ENCODE assay signal across 18 cellular contexts in the genomic region with DNA sequence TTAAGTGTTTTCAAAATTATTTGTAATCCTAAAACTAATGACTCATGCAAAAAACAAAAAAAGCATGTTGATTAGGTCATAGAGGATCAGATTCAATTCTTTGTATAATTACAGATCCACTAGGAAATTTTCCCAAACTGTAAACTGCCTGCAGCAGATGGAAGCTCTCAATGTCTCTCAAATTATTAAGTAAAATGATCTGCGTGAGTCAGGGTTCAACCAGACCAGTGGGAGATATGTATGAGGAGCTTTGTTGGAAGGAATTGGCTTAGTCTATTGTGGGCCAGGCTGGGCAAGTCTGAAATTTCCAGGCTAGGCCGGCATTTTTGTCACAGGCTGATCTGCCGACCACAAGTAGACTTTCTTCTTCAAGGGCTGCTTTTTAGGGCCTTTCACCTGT. TPM values are rescaled to one million over a fixed set of nuclear protein-coding genes. Genes with fewer than 3 reads are reported as not detected.
A peak's percentile ranks its signal among the peaks of the same experiment; 100 is the strongest.
DNase-seq lines count a peak whose midpoint lies in the region; ATAC-seq, FAIRE-seq and TF ChIP-seq lines count a peak whose summit lies in the region.
"Had no signal": no experiment of that assay in that cellular context is flagged by ENCODE, and none has a peak within 500 bp of the region (broad histone marks: within the 10 kb centered on the region; RNA-seq: fewer than 3 reads in every experiment).

No MANE protein-coding gene starts in this region.

- H2BK120ac ChIP-seq in H1 (replicated peaks; ENCODE audit: low read depth, low read length): peak overlapping the region; percentile 25

- no peak for TF ChIP-seq EP300 in H1 (IDR thresholded peaks at IDR 0.05; ENCODE audit: borderline replicate concordance in 1 of 2, low read depth in 2 of 2, low read length in 2 of 2)

- CTCF ChIA-PET in H1 (lab: Charles Lee; ENCODE audit: partially characterized antibody): no interaction called here

- H2BK12ac ChIP-seq in H1 (ENCODE audit: low read depth, low read length): peak overlapping the region; percentile 22; the same call in 1 of the 2 replicates

- H3K27me3 Mint-ChIP-seq in nephron (ENCODE audit: low read depth) (no peaks in the 10 kb centered on the region), endothelial cell (ENCODE audit: unreplicated experiment) (peaks cover 5% of the 10 kb centered on the region)

- no peak overlapping the region for H2AK5ac ChIP-seq in H1 (ENCODE audit: low read depth, low read length)

- ATAC-seq in HG02610 (IDR thresholded peaks at IDR 0.05; ENCODE audit: unreplicated experiment): no peak
- ATAC-seq: naive thymus-derived CD4-positive, alpha-beta T cell had no signal

- no peak for TF ChIP-seq POLR2A in H1 (IDR thresholded peaks at IDR 0.05; ENCODE audit: control extremely low read depth in 1 of 2, low read depth in 2 of 2, low read length in 2 of 2)

- H3K4me3 ChIP-seq in H1 (ENCODE audit: extremely low read depth in 1 of 4, insufficient read depth in 2 of 4, low read depth in 3 of 4, low read length in 4 of 4): no peak overlapping the region

- 85% methylated on average over 3 of the region's 3 CpGs; no CpG with 5 or more reads in 1 of the 2 experiments for WGBS in H1 (ENCODE audit: extremely low coverage in 1 of 2, insufficient coverage in 1 of 2, insufficient read length in 1 of 2, insufficient replicate concordance in 2 of 2, low coverage in 1 of 2, low lambda C conversion rate in 2 of 2, missing lambda C conversion rate in 1 of 2), 2 experiments

- no peak overlapping the region for H4K8ac ChIP-seq in H1 (ENCODE audit: extremely low read depth, insufficient read depth, low read length)

- no peak overlapping the region for H3K27ac ChIP-seq in H1 (ENCODE audit: low read depth, low read length)

- H3K18ac ChIP-seq in H1 (ENCODE audit: extremely low read depth, low read length): 0 out of 2 replicates have a peak overlapping the region, but pooled peaks have one; percentile 10

- H3K36me3 ChIP-seq in H1 (ENCODE audit: control insufficient read depth in 2 of 4, insufficient read depth in 4 of 4, low read length in 3 of 4): no peaks in the 10 kb centered on the region

- peaks cover 48% of the 10 kb centered on the region for H3K4me1 Mint-ChIP-seq in nephron
- no peaks in the 10 kb centered on the region for H3K4me1 Mint-ChIP-seq in endothelial cell (ENCODE audit: unreplicated experiment)
- H3K4me1 Mint-ChIP-seq: naive thymus-derived CD4-positive, alpha-beta T cell had no signal

- H3K4me2 ChIP-seq in H1 (ENCODE audit: insufficient read depth in 1 of 2, low read depth in 2 of 2, low read length in 2 of 2): no peak overlapping the region

- no peaks in the 10 kb centered on the region for H3K79me1 ChIP-seq in H1 (ENCODE audit: low read depth, low read length)

- 0 out of 2 replicates have a peak, but pooled peaks cover 2% of the 10 kb centered on the region for H3K23me2 ChIP-seq in H1 (ENCODE audit: low read depth, low read length)

- no peaks in the 10 kb centered on the region for H3K9me3 Mint-ChIP-seq in nephron
- no peaks in the 10 kb centered on the region for H3K9me3 Mint-ChIP-seq in endothelial cell (ENCODE audit: unreplicated experiment)
- H3K9me3 Mint-ChIP-seq: CD4-positive, CD25-positive, alpha-beta regulatory T cell; IgD-negative memory B cell had no signal

- no peak for TF ChIP-seq RAD21 in H1 (IDR thresholded peaks at IDR 0.05 in 1 of 2, conservative IDR thresholded peaks at IDR 0.05 in 1 of 2; ENCODE audit: low read depth in 2 of 2, low read length in 2 of 2)

- peak overlapping the region; percentile 94 for H4K91ac ChIP-seq in H1 (replicated peaks; ENCODE audit: insufficient read length, low read length)

- no peaks in the 10 kb centered on the region for H3K27me3 ChIP-seq in H1 (replicated peaks in 1 of 4; ENCODE audit: control insufficient read depth in 3 of 4, extremely low read depth in 1 of 4, insufficient read depth in 3 of 4, low read length in 3 of 4)

- H4K5ac ChIP-seq in H1 (ENCODE audit: insufficient read length, low read depth, low read length): peak overlapping the region; percentile 1

- no peak for FAIRE-seq in H1 (lab: Jason Lieb, UNC)
- FAIRE-seq: G401.6 had no signal

- no peaks in the 10 kb centered on the region for H3K79me2 ChIP-seq in H1 (ENCODE audit: control insufficient read depth in 1 of 2, insufficient read depth in 2 of 2, low read length in 2 of 2)

- peak overlapping the region; percentile 80; the same call in 1 of the 2 replicates for H2BK20ac ChIP-seq in H1 (ENCODE audit: low read length)

- no peaks in the 10 kb centered on the region for H3K36me3 Mint-ChIP-seq in nephron (ENCODE audit: low read depth)
- H3K36me3 Mint-ChIP-seq in endothelial cell (ENCODE audit: low read depth, unreplicated experiment): no peaks in the 10 kb centered on the region
- H3K36me3 Mint-ChIP-seq: CD4-positive, CD25-positive, alpha-beta regulatory T cell; IgD-negative memory B cell had no signal

- no peak overlapping the region for H3K14ac ChIP-seq in H1 (ENCODE audit: insufficient read length)

- H3K9ac ChIP-seq in H1 (replicated peaks in 1 of 4; ENCODE audit: extremely low read depth in 1 of 4, low read depth in 3 of 4, low read length in 3 of 4): no peak overlapping the region

- TF ChIP-seq CTCF in H1 (IDR thresholded peaks at IDR 0.05; ENCODE audit: control extremely low read depth in 1 of 3, insufficient read depth in 1 of 3, low read depth in 1 of 3, low read length in 3 of 3) (no peak), nephron (IDR thresholded peaks at IDR 0.05; ENCODE audit: unreplicated experiment in 3 of 3) (no peak), endothelial cell (IDR thresholded peaks at IDR 0.05; ENCODE audit: unreplicated experiment) (no peak)

- H2BK5ac ChIP-seq in H1 (ENCODE audit: low read depth, low read length): peak overlapping the region; percentile 6; the same call in 1 of the 2 replicates

- H3K56ac ChIP-seq in H1 (replicated peaks; ENCODE audit: insufficient read length, low read depth, low read length): no peak overlapping the region

- peak overlapping the region; percentile 86 to 94 (median 90) for H3K27ac Mint-ChIP-seq in nephron
- H3K27ac Mint-ChIP-seq in endothelial cell (ENCODE audit: unreplicated experiment): no peak overlapping the region
- H3K27ac Mint-ChIP-seq: CD4-positive, CD25-positive, alpha-beta regulatory T cell; IgD-negative memory B cell; naive thymus-derived CD4-positive, alpha-beta T cell had no signal

- peaks cover 0 to 26% (median 17%) of the 10 kb centered on the region in 4 experiments; a peak in 5 of 7 replicates for H3K4me1 ChIP-seq in H1 (replicated peaks in 1 of 4; ENCODE audit: control insufficient read depth in 3 of 4, insufficient read depth in 4 of 4, low read length in 3 of 4)

- POLR2A ChIA-PET in H1 (lab: Charles Lee; ENCODE audit: partially characterized antibody): interaction anchor here (0.8 kb wide), 1 partner anchor 14 kb away, joined by 3 read pairs; the partner anchor contains the start of gene SACS

- no peak overlapping the region for H2BK15ac ChIP-seq in H1 (ENCODE audit: low read length)

- peak; percentile 76 for DNase-seq in DMS 273 treated with DMSO at 0.1 percent for 48 hours (lab: John Stamatoyannopoulos, UW)
- peak; percentile 22 for DNase-seq in NCI-H1694 (lab: John Stamatoyannopoulos, UW)
- DNase-seq in H1 (ENCODE audit: low read depth in 1 of 2, low spot score in 2 of 2): no peak
- no peak for DNase-seq in cortex of kidney (lab: John Stamatoyannopoulos, UW)
- DNase-seq in endothelial cell (ENCODE audit: low spot score): no peak
- no peak for DNase-seq in NCI-H345 (lab: John Stamatoyannopoulos, UW)
- DNase-seq: anterior cingulate cortex; CD4-positive, CD25-positive, alpha-beta regulatory T cell; kidney glomerular epithelial cell; naive thymus-derived CD4-positive, alpha-beta T cell; NCI-H1436; NCI-H774; retina; stimulated activated naive CD4-positive, alpha-beta T cell had no signal

- H3K23ac ChIP-seq in H1 (ENCODE audit: insufficient read length): no peak overlapping the region

- H4K20me1 ChIP-seq in H1 (replicated peaks in 1 of 2; ENCODE audit: control insufficient read depth in 1 of 2, insufficient read depth in 2 of 2, low read length in 2 of 2): no peaks in the 10 kb centered on the region

- peak overlapping the region; percentile 4 for H3K4ac ChIP-seq in H1 (replicated peaks; ENCODE audit: insufficient read length, low read depth, low read length)

- H3K9me3 ChIP-seq in H1 (ENCODE audit: insufficient read depth in 2 of 2, low read depth in 1 of 2, low read length in 1 of 2): no peaks in the 10 kb centered on the region

- H3K4me3 Mint-ChIP-seq in nephron (peak overlapping the region in 1 of 3 experiments; percentile 45), endothelial cell (ENCODE audit: unreplicated experiment) (no peak overlapping the region)
- H3K4me3 Mint-ChIP-seq: CD4-positive, CD25-positive, alpha-beta regulatory T cell; IgD-negative memory B cell; naive thymus-derived CD4-positive, alpha-beta T cell had no signal

- no peak overlapping the region for H2AFZ ChIP-seq in H1 (ENCODE audit: low read length)

TF ChIP-seq in H1, 55 proteins besides CTCF, POLR2A, EP300 and RAD21 (continues in another document):
- no peak for TF ChIP-seq ATF3 (IDR thresholded peaks at IDR 0.05; ENCODE audit: insufficient read depth, low read depth, low read length)
- TF ChIP-seq TCF12 (IDR thresholded peaks at IDR 0.05; ENCODE audit: low read depth, low read length): no peak
- TF ChIP-seq MAFK (IDR thresholded peaks at IDR 0.05; ENCODE audit: low read depth, low read length): no peak
- TF ChIP-seq CBX5 (IDR thresholded peaks at IDR 0.05; ENCODE audit: low read depth, low read length): no peak
- no peak for TF ChIP-seq SUZ12 (IDR thresholded peaks at IDR 0.05; ENCODE audit: low read length)

RNA-seq across cellular contexts. Expression of gene SACS, which starts 14.4 kb away (rescaled TPM):
- 51.3 and 54.2 TPM in 2 replicates for total RNA-seq in H1 (2021; fragmentation: NEBNext Ultra II Directional; extraction: Animal tissue kit (Norgen Biotek cat#: 25700))
- 11.0 and 17.4 TPM in 2 replicates for polyA plus RNA-seq in H1 (2011; rRNA removed)
- polyA plus RNA-seq in H1 (2011; cell fraction: cytosol; rRNA removed): 14.2 TPM
- polyA plus RNA-seq in H1 (2011; cell fraction: nucleus; rRNA removed): 54.3 TPM
- 9.6 to 23.4 TPM (median 16.3 TPM) in 4 replicates for polyA plus RNA-seq in H1 (2012, experiment 1 of 2)
- polyA plus RNA-seq in H1 (2012, experiment 2 of 2): 1.5 TPM
- 23.0 TPM for polyA plus RNA-seq in H1 (2013, experiment 1 of 2)
- polyA plus RNA-seq in H1 (2013, experiment 2 of 2): 18.6 TPM
- polyA minus RNA-seq in H1 (2011; rRNA and poly(A)+ RNA removed): 171 and 240 TPM in 2 replicates
- 50.0 TPM for polyA minus RNA-seq in H1 (2011; cell fraction: cytosol; rRNA and poly(A)+ RNA removed)
- polyA minus RNA-seq in H1 (2011; cell fraction: nucleus; rRNA and poly(A)+ RNA removed): 177 TPM
- total RNA-seq in endothelial cell (ENCODE audit: unreplicated experiment): 45.8 TPM

Comparison
In these comparisons a context has a peak if more than half of its experiments do, and no peak if none do; other contexts are left out.
1. DNase-seq: peak in DMS 273 treated with DMSO at 0.1 percent for 48 hours (single experiment) and NCI-H1694 (single experiment); none in H1 (0 of 2), cortex of kidney (single experiment), endothelial cell (single experiment) and NCI-H345 (single experiment).